ENCODE assay signal across 12 cellular contexts in genomic region chr1:222653178-222653827, GRCh38. TPM values are rescaled to one million over a fixed set of nuclear protein-coding genes. Genes with fewer than 3 reads are reported as not detected.
A peak's percentile ranks its signal among the peaks of the same experiment; 100 is the strongest.
DNase-seq lines count a peak whose midpoint lies in the region; ATAC-seq and TF ChIP-seq lines count a peak whose summit lies in the region.
"Had no signal": no experiment of that assay in that cellular context is flagged by ENCODE, and none has a peak within 500 bp of the region (broad histone marks: within the 10 kb centered on the region; RNA-seq: fewer than 3 reads in every experiment).

No MANE protein-coding gene starts in this region.

- H3K79me2 ChIP-seq in osteoblast (ENCODE audit: insufficient read depth, low read length) (peaks cover 12% of the 10 kb centered on the region), PC-9 (ENCODE audit: low read depth) (no peaks in the 10 kb centered on the region)

- no peak overlapping the region for H3K27ac ChIP-seq in osteoblast (ENCODE audit: low read depth, low read length)
- H3K27ac ChIP-seq in PC-9: no peak overlapping the region

- peak overlapping the region; percentile 88 for H3K27ac Mint-ChIP-seq in activated naive CD8-positive, alpha-beta T cell treated with anti-CD3 and anti-CD28 coated beads, Interleukin-2, amount 50 U/mL, for 24 hours

- H3K4me1 Mint-ChIP-seq in activated naive CD8-positive, alpha-beta T cell treated with anti-CD3 and anti-CD28 coated beads, Interleukin-2, amount 50 U/mL, for 24 hours: peaks cover 59% of the 10 kb centered on the region

- no peak for DNase-seq in activated naive CD8-positive, alpha-beta T cell treated with anti-CD3 and anti-CD28 coated beads, Interleukin-2, amount 50 U/mL, for 24 hours
- no peak for DNase-seq in osteoblast (ENCODE audit: insufficient read length, low spot score, missing footprints)
- no peak for DNase-seq in PC-9
- DNase-seq in cerebellum (ENCODE audit: low spot score): no peak
- no peak for DNase-seq in GF-D8 (lab: John Stamatoyannopoulos, UW)
- DNase-seq: aorta, heart right ventricle, NCI-H1092, Right ventricle myocardium superior had no signal

- no peaks in the 10 kb centered on the region for H3K27me3 Mint-ChIP-seq in activated naive CD8-positive, alpha-beta T cell treated with anti-CD3 and anti-CD28 coated beads, Interleukin-2, amount 50 U/mL, for 24 hours

- no peak overlapping the region for H3K4me2 ChIP-seq in osteoblast (ENCODE audit: insufficient read depth, low read length)
- no peak overlapping the region for H3K4me2 ChIP-seq in PC-9

- intact Hi-C loops in PC-9 (cut with micrococcal nuclease; ENCODE audit: unreplicated experiment): no loop called here

- no peaks in the 10 kb centered on the region for H3K9me2 ChIP-seq in PC-9 (ENCODE audit: insufficient read depth)

- H3K36me3 ChIP-seq in osteoblast (ENCODE audit: insufficient read depth, low read length) (peaks cover 85% of the 10 kb centered on the region), PC-9 (ENCODE audit: low read depth) (peaks cover 46% of the 10 kb centered on the region; the same call in 1 of the 2 replicates)

- CTCF ChIA-PET in PC-9 (lab: Charles Lee): no interaction called here

- TF ChIP-seq CTCF in osteoblast (IDR thresholded peaks at IDR 0.05; ENCODE audit: extremely low read depth, low read depth, low read length): no peak
- no peak for TF ChIP-seq CTCF in PC-9 (conservative IDR thresholded peaks at IDR 0.05)

- peaks cover 75% of the 10 kb centered on the region for H3K36me3 Mint-ChIP-seq in activated naive CD8-positive, alpha-beta T cell treated with anti-CD3 and anti-CD28 coated beads, Interleukin-2, amount 50 U/mL, for 24 hours (ENCODE audit: low read depth)

- peak overlapping the region; percentile 6 for H3K4me3 Mint-ChIP-seq in activated naive CD8-positive, alpha-beta T cell treated with anti-CD3 and anti-CD28 coated beads, Interleukin-2, amount 50 U/mL, for 24 hours

- H3K27me3 ChIP-seq in osteoblast (ENCODE audit: insufficient read depth, low read length): no peaks in the 10 kb centered on the region
- no peaks in the 10 kb centered on the region for H3K27me3 ChIP-seq in PC-9 (ENCODE audit: insufficient read depth, low read depth)
- H3K27me3 ChIP-seq: heart right ventricle had no signal

- H3K4me3 ChIP-seq in osteoblast (ENCODE audit: insufficient read depth, low read length): no peak overlapping the region
- H3K4me3 ChIP-seq in PC-9: no peak overlapping the region
- H3K4me3 ChIP-seq: heart right ventricle had no signal

- no peaks in the 10 kb centered on the region for H3K9me3 Mint-ChIP-seq in activated naive CD8-positive, alpha-beta T cell treated with anti-CD3 and anti-CD28 coated beads, Interleukin-2, amount 50 U/mL, for 24 hours

- H3K4me1 ChIP-seq in osteoblast (ENCODE audit: insufficient read depth, low read length) (peaks cover 6% of the 10 kb centered on the region), PC-9 (replicated peaks; ENCODE audit: insufficient read depth) (no peaks in the 10 kb centered on the region)

- no peaks in the 10 kb centered on the region for H3F3A ChIP-seq in PC-9 (ENCODE audit: insufficient read depth, low read depth)

- H2AFZ ChIP-seq in osteoblast (ENCODE audit: low read length) (no peak overlapping the region), PC-9 (no peak overlapping the region)

- ATAC-seq in GM18517 (IDR thresholded peaks at IDR 0.05; ENCODE audit: unreplicated experiment) (peak; percentile 41), GM21423 (IDR thresholded peaks at IDR 0.05; ENCODE audit: unreplicated experiment) (peak; percentile 71), HG03354 (IDR thresholded peaks at IDR 0.05; ENCODE audit: poor library complexity, severe bottlenecking, unreplicated experiment) (peak; percentile 58)
- peak; percentile 92 for ATAC-seq in activated naive CD8-positive, alpha-beta T cell treated with anti-CD3 and anti-CD28 coated beads, Interleukin-2, amount 50 U/mL, for 24 hours
- ATAC-seq: heart right ventricle had no signal

- H4K20me1 ChIP-seq in osteoblast (ENCODE audit: insufficient read depth, low read length) (no peaks in the 10 kb centered on the region), PC-9 (ENCODE audit: insufficient read depth) (no peaks in the 10 kb centered on the region)

- H3K9me3 ChIP-seq in osteoblast (ENCODE audit: low read depth, low read length): no peaks in the 10 kb centered on the region
- no peaks in the 10 kb centered on the region for H3K9me3 ChIP-seq in PC-9 (ENCODE audit: insufficient read depth, low read depth)
- H3K9me3 ChIP-seq: heart right ventricle had no signal

- POLR2A ChIA-PET in PC-9 (lab: Charles Lee; ENCODE audit: unreplicated experiment): interaction anchor here (0.6 kb wide), 1 partner anchor 1743 kb away, joined by 5 read pairs; no protein-coding TSS in a partner anchor

- BruUV-seq in PC-9 (replicated peaks; lab: Mats Ljungman, UMichigan): no TSS peak

RNA-seq across cellular contexts. Expression of gene MIA3, which starts 35.4 kb away (rescaled TPM):
- total RNA-seq in osteoblast (68.8 and 79.6 TPM in 2 replicates), PC-9 (2021) (61.3 and 65.1 TPM in 2 replicates), cerebellum (56.3 TPM)

RNA-seq across cellular contexts. Expression of gene AIDA, which starts 59.0 kb away (rescaled TPM):
- total RNA-seq in osteoblast (45.6 and 54.2 TPM in 2 replicates), PC-9 (2021) (47.9 and 60.0 TPM in 2 replicates), cerebellum (39.0 TPM)

RNA-seq across cellular contexts. Expression of gene BROX, which starts 59.1 kb away (rescaled TPM):
- total RNA-seq in osteoblast (77.4 and 79.3 TPM in 2 replicates), PC-9 (2021) (64.3 and 99.1 TPM in 2 replicates), cerebellum (32.3 TPM)

Comparison
In these comparisons a context has a peak if more than half of its experiments do, and no peak if none do; other contexts are left out.
1. ATAC-seq: peak in every context shown above with its lines; median percentile 92 in activated naive CD8-positive, alpha-beta T cell treated with anti-CD3 and anti-CD28 coated beads, Interleukin-2, amount 50 U/mL, for 24 hours; 71 in GM21423; 58 in HG03354; 41 in GM18517.